In genomic region chr5:25056846-25057245, GRCh38 we compare ENCODE assay signal across 16 cellular contexts.
"Had no signal": no experiment of that assay in that cellular context is flagged by ENCODE, and none has a peak within 500 bp of the region (broad histone marks: within the 10 kb centered on the region; RNA-seq: fewer than 3 reads in every experiment).

No MANE protein-coding gene starts in this region.

- DNase-seq: activated B cell treated with CpG ODN at 0.5 μM for 24 hours; activated CD4-positive, alpha-beta T cell treated with anti-CD3 and anti-CD28 coated beads, Interleukin-2, amount 10 ng/mL, durations not matched to agents 24 days and 14 days; activated CD8-positive, alpha-beta memory T cell treated with anti-CD3 and anti-CD28 coated beads, Interleukin-2, amount 50 U/mL, for 48 hours; activated CD8-positive, alpha-beta T cell treated with anti-CD3 and anti-CD28 coated beads, Interleukin-2, amount 10 ng/mL, durations not matched to agents 7 days and 5 days; activated gamma-delta T cell; activated T-cell treated with anti-CD3 and anti-CD28 coated beads, Interleukin-2, amount 50 U/mL, for 72 hours; body of pancreas; caudate nucleus; colonic mucosa; kidney; nephron progenitor cell; right cardiac atrium had no signal

- H3K4me3 Mint-ChIP-seq: activated B cell treated with CpG ODN at 0.5 μM for 24 hours; activated CD4-positive, alpha-beta T cell treated with anti-CD3 and anti-CD28 coated beads, Interleukin-2, amount 10 ng/mL, durations not matched to agents 24 days and 14 days; activated CD8-positive, alpha-beta T cell treated with anti-CD3 and anti-CD28 coated beads, Interleukin-2, amount 10 ng/mL, durations not matched to agents 7 days and 5 days; activated T-cell treated with anti-CD3 and anti-CD28 coated beads, Interleukin-2, amount 50 U/mL, for 72 hours; nephron progenitor cell had no signal

- H3K4me1 Mint-ChIP-seq: activated B cell treated with CpG ODN at 0.5 μM for 24 hours; activated CD4-positive, alpha-beta T cell treated with anti-CD3 and anti-CD28 coated beads, Interleukin-2, amount 10 ng/mL, durations not matched to agents 24 days and 14 days had no signal

- H3K36me3 Mint-ChIP-seq: activated naive CD4-positive, alpha-beta T cell treated with anti-CD3 and anti-CD28 coated beads, Interleukin-2, amount 50 U/mL, for 72 hours had no signal

- H3K27me3 Mint-ChIP-seq: activated B cell treated with CpG ODN at 0.5 μM for 24 hours; activated CD4-positive, alpha-beta T cell treated with anti-CD3 and anti-CD28 coated beads, Interleukin-2, amount 10 ng/mL, durations not matched to agents 24 days and 14 days; progenitor cell of endocrine pancreas had no signal

- H3K27ac Mint-ChIP-seq: activated B cell treated with CpG ODN at 0.5 μM for 24 hours; activated CD4-positive, alpha-beta T cell treated with anti-CD3 and anti-CD28 coated beads, Interleukin-2, amount 10 ng/mL, durations not matched to agents 24 days and 14 days; activated CD8-positive, alpha-beta T cell treated with anti-CD3 and anti-CD28 coated beads, Interleukin-2, amount 10 ng/mL, durations not matched to agents 7 days and 5 days; activated naive CD4-positive, alpha-beta T cell treated with anti-CD3 and anti-CD28 coated beads, Interleukin-2, amount 50 U/mL, for 72 hours; activated T-cell treated with anti-CD3 and anti-CD28 coated beads, Interleukin-2, amount 50 U/mL, for 72 hours; progenitor cell of endocrine pancreas had no signal

- H3K9me3 Mint-ChIP-seq: nephron progenitor cell had no signal

- ATAC-seq: activated CD8-positive, alpha-beta T cell treated with anti-CD3 and anti-CD28 coated beads, Interleukin-2, amount 10 ng/mL, durations not matched to agents 7 days and 5 days; activated naive CD4-positive, alpha-beta T cell treated with anti-CD3 and anti-CD28 coated beads, Interleukin-2, amount 50 U/mL, for 72 hours; activated T-cell treated with anti-CD3 and anti-CD28 coated beads, Interleukin-2, amount 50 U/mL, for 72 hours; body of pancreas; gastroesophageal sphincter; right cardiac atrium had no signal

- FAIRE-seq: endometrium, kidney had no signal
